ENCODE assay signal across 12 cellular contexts in genomic region chr1:119396982-119397381, GRCh38. TPM values are rescaled to one million over a fixed set of nuclear protein-coding genes. Genes with fewer than 3 reads are reported as not detected.
"Had no signal": no experiment of that assay in that cellular context is flagged by ENCODE, and none has a peak within 500 bp of the region (broad histone marks: within the 10 kb centered on the region; RNA-seq: fewer than 3 reads in every experiment).

No MANE protein-coding gene starts in this region.

- H2AFZ ChIP-seq: GM23248, GM23338 had no signal

- H3K4me3 Mint-ChIP-seq: GM23338, H9, HFFc6 had no signal

- H3K9me3 Mint-ChIP-seq: GM23338, HFFc6 had no signal

- H3K9me3 ChIP-seq: HAP-1 had no signal

- H3K27ac Mint-ChIP-seq: GM23338, H9, HFFc6 had no signal

- DNase-seq: GM23248, GOT3, H7, H9, HCEC 1CT, HFFc6 had no signal

- ATAC-seq: GM23338, HCT116 had no signal

- H3K4me1 Mint-ChIP-seq: GM23338, H9 had no signal

- H3K36me3 ChIP-seq: HAP-1 had no signal

- H3K4me1 ChIP-seq: HAP-1 had no signal

- H3K4me2 ChIP-seq: GM23338 had no signal

- H3K9ac ChIP-seq: GM23248 had no signal

- H3K27ac ChIP-seq: GM23248 had no signal

- H3K4me3 ChIP-seq: GM23248, GM23338, HAP-1 had no signal

- FAIRE-seq: H1, H54 had no signal

RNA-seq across cellular contexts. Expression of gene HSD3B2, which starts 18.0 kb away (rescaled TPM):
- total RNA-seq: GM23248, GM23338, H1, H4, H9, HFFc6 had no signal
- polyA plus RNA-seq: GM23248, GM23338, H1 had no signal

RNA-seq across cellular contexts. Expression of gene HAO2, which starts 28.4 kb away (rescaled TPM):
- total RNA-seq: GM23248, GM23338, H1, H4, HFFc6 had no signal
- polyA plus RNA-seq: GM23248, GM23338, H1 had no signal
